Comparison of ENCODE assay signal across 10 cellular contexts in the genomic region with DNA sequence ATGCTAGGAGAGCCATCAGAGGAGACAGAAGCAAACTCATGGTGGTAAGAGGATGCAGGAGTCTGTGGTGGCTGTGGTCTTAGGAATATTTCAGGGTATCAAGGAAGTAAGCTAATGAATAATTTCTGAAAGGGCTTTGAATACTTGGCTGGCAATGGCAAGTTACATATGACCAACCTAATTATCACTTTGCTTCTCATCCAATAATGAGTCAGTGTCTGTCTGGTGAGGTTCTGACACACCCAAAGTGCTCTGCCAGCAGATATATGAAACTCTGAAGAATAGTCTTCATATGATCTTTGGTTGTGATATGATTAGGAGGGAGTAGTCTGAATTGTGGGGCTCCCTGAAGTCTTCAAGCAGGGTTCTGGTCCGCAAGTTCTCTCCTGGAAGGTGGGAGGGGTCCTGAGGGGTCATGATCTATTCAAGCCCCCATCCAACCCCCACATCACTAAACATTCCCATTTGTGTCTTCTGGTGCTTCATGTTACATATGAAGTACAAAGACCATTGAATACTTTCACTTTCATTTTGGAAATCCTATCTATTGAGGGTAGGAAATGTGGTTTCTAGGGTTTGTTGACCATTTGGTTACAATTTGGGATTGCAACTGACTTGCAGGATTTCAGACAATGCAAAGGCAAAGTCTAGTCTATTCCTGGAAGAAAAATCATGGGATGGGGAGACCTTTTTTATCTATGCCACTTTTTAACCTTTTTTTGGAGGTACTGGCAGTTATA.
DNase-seq lines count a peak whose midpoint lies in the region; ATAC-seq, FAIRE-seq and TF ChIP-seq lines count a peak whose summit lies in the region.
"Had no signal": no experiment of that assay in that cellular context is flagged by ENCODE, and none has a peak within 500 bp of the region (broad histone marks: within the 10 kb centered on the region; RNA-seq: fewer than 3 reads in every experiment).

No MANE protein-coding gene starts in this region.

- peak; percentile 98 for FAIRE-seq in keratinocyte (lab: Jason Lieb, UNC)

- H4K20me1 ChIP-seq in keratinocyte (ENCODE audit: control insufficient read depth, extremely low read depth, insufficient read depth, low read length) = no peaks in the 10 kb centered on the region

- H3K27ac ChIP-seq in keratinocyte (ENCODE audit: control insufficient read depth, insufficient read depth, low read length) = peak overlapping the region; percentile 86
- H3K27ac ChIP-seq in adrenal gland = no peak overlapping the region
- H3K27ac ChIP-seq: thyroid gland had no signal

- TF ChIP-seq CTCF in keratinocyte (optimal IDR thresholded peaks at IDR 0.05 in 1 of 3, IDR thresholded peaks at IDR 0.05 in 1 of 3, conservative IDR thresholded peaks at IDR 0.05 in 1 of 3; ENCODE audit: extremely low read depth in 1 of 3, insufficient read depth in 2 of 3, low read length in 3 of 3) = no peak
- TF ChIP-seq CTCF in adrenal gland (IDR thresholded peaks at IDR 0.05) = no peak

- H3K4me1 ChIP-seq in keratinocyte (ENCODE audit: control insufficient read depth, extremely low read depth, insufficient read depth, low read length) = peaks cover 46% of the 10 kb centered on the region
- H3K4me1 ChIP-seq in adrenal gland (replicated peaks in 1 of 2) = peaks cover 0 to 3% of the 10 kb centered on the region in 2 donors
- H3K4me1 ChIP-seq: thyroid gland had no signal

- WGBS in adrenal gland, 4 donors = 69 to 100% (median 85%) methylated on average over 1 of the region's 1 CpG

- H3K4me3 ChIP-seq in keratinocyte (ENCODE audit: control insufficient read depth in 2 of 3, extremely low read depth in 1 of 3, insufficient read depth in 2 of 3, low read depth in 1 of 3, low read length in 3 of 3) (peak overlapping the region in 2 of 3 experiments; percentile 23 to 37), adrenal gland (no peak overlapping the region)
- H3K4me3 ChIP-seq: thyroid gland had no signal

- peak overlapping the region; percentile 86 for H3K4me2 ChIP-seq in keratinocyte (ENCODE audit: control insufficient read depth, extremely low read depth, insufficient read depth, low read depth, low read length)

- H3K9me3 ChIP-seq in keratinocyte (ENCODE audit: control insufficient read depth, low read depth, low read length) (no peaks in the 10 kb centered on the region), adrenal gland (replicated peaks in 1 of 3) (no peaks in the 10 kb centered on the region)
- H3K9me3 ChIP-seq: thyroid gland had no signal

- no peaks in the 10 kb centered on the region for H3K9me1 ChIP-seq in keratinocyte (ENCODE audit: control insufficient read depth, extremely low read depth, insufficient read depth, low read length)

- H2AFZ ChIP-seq in keratinocyte (ENCODE audit: control insufficient read depth, low read length) = peak overlapping the region; percentile 56

- no peak for TF ChIP-seq POLR2A in adrenal gland (IDR thresholded peaks at IDR 0.05)

- dilution Hi-C loops in keratinocyte (cut with MboI; ENCODE audit: extremely low pct_ligation_motif_present, low sequenced_read_pairs) = no loop called here

- H3K79me2 ChIP-seq in keratinocyte (ENCODE audit: control insufficient read depth, insufficient read depth, low read length) = no peaks in the 10 kb centered on the region

- H3K36me3 ChIP-seq in keratinocyte (ENCODE audit: control insufficient read depth in 2 of 2, extremely low read depth in 1 of 2, insufficient read depth in 2 of 2, low read length in 2 of 2) = no peaks in the 10 kb centered on the region
- no peaks in the 10 kb centered on the region for H3K36me3 ChIP-seq in adrenal gland (replicated peaks in 1 of 2)
- H3K36me3 ChIP-seq: thyroid gland had no signal

- H3K9ac ChIP-seq in keratinocyte (ENCODE audit: control insufficient read depth, extremely low read depth, insufficient read depth, low read length) = peak overlapping the region; percentile 58

- peak; percentile 41 for ATAC-seq in HG03175 (IDR thresholded peaks at IDR 0.05; ENCODE audit: unreplicated experiment)
- no peak for ATAC-seq in GM21576 (IDR thresholded peaks at IDR 0.05; ENCODE audit: unreplicated experiment)

- H3K27me3 ChIP-seq in keratinocyte (ENCODE audit: control insufficient read depth, extremely low read depth, insufficient read depth, low read length) (no peaks in the 10 kb centered on the region), adrenal gland (no peaks in the 10 kb centered on the region)
- H3K27me3 ChIP-seq: thyroid gland had no signal

- DNase-seq in EH (ENCODE audit: low read depth) = peak; percentile 46
- peak; percentile 35 for DNase-seq in activated T-cell treated with anti-CD3 and anti-CD28 coated beads, Interleukin-2, amount 50 U/mL, for 48 hours
- DNase-seq in keratinocyte (ENCODE audit: low read depth, low spot score) = no peak
- no peak for DNase-seq in pons (ENCODE audit: low spot score)
- no peak for DNase-seq in retina
- DNase-seq in adrenal gland = no peak
- DNase-seq: T1000, thyroid gland had no signal

- intact Hi-C loops in adrenal gland (cut with DNase I) = no loop called here

Comparison
In these comparisons a context has a peak if more than half of its experiments do, and no peak if none do; other contexts are left out.
1. DNase-seq: peak in EH (single experiment) and activated T-cell treated with anti-CD3 and anti-CD28 coated beads, Interleukin-2, amount 50 U/mL, for 48 hours (2 of 2); none in keratinocyte (single experiment), pons (single experiment), retina (single experiment) and adrenal gland (0 of 7).
2. H3K4me3 ChIP-seq: peak in keratinocyte (2 of 3); none in adrenal gland (0 of 4).